Comparison of ENCODE assay signal across 9 cellular contexts in the genomic region with DNA sequence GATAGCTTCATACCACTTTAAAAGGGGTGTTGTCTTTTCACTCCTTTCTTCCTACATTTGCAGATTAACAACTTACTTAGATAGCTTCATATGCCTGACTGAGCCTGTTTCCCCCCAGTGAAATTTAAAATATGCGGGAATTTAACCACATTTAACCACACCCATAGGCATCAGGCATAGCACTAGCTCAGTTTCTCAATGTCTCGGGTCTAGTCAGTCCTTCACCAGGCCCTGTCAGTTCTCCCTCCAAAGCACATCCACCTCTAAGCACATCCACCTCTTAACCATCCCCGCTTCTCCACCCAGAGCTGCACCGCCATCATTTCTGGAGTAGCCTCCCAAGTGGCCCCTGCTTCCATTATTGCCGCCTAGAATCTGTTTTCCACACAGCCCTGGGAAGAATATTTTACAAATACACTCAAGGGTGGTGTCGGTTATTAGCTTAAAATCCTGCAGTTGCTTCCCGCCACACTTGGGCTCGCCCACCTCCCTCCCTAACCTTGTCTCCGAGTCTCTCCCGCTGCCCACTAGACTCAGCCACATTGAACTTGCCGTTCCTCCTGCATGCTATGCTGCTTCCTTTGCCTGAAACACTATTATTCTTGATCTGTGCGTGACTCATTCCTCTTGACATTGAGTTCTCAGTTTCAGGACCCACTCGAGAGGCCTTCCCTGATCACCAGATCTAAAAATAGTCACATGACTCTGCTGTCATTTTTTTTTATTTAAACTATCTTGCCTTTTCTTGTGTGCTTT.
DNase-seq lines count a peak whose midpoint lies in the region; ATAC-seq and TF ChIP-seq lines count a peak whose summit lies in the region.
"Had no signal": no experiment of that assay in that cellular context is flagged by ENCODE, and none has a peak within 500 bp of the region (broad histone marks: within the 10 kb centered on the region; RNA-seq: fewer than 3 reads in every experiment).

No MANE protein-coding gene starts in this region.

- in situ Hi-C loops in brain microvascular endothelial cell (cut with HindIII; ENCODE audit: low pct_ligation_motif_present, low sequenced_read_pairs): no loop called here

- peak overlapping the region; percentile 12 for H3K4me3 ChIP-seq in brain microvascular endothelial cell (ENCODE audit: low read depth, low read length)
- no peak overlapping the region for H3K4me3 ChIP-seq in CD8-positive, alpha-beta T cell (ENCODE audit: low read depth, low read length)

- peak; percentile 73 for ATAC-seq in GM18498 (IDR thresholded peaks at IDR 0.05; ENCODE audit: unreplicated experiment)
- peak; percentile 75 for ATAC-seq in GM21786 (IDR thresholded peaks at IDR 0.05; ENCODE audit: unreplicated experiment)
- no peak for ATAC-seq in HG02840 (IDR thresholded peaks at IDR 0.05; ENCODE audit: low FRiP score, unreplicated experiment)
- no peak for ATAC-seq in CD8-positive, alpha-beta T cell

- H3K27me3 Mint-ChIP-seq in CD8-positive, alpha-beta T cell (ENCODE audit: low read depth): peaks cover 8% of the 10 kb centered on the region

- H3K27ac ChIP-seq in brain microvascular endothelial cell: peak overlapping the region; percentile 84
- no peak overlapping the region for H3K27ac ChIP-seq in CD8-positive, alpha-beta T cell (ENCODE audit: low read depth, low read length)

- no peaks in the 10 kb centered on the region for H3K27me3 ChIP-seq in brain microvascular endothelial cell (replicated peaks)
- no peaks in the 10 kb centered on the region for H3K27me3 ChIP-seq in CD8-positive, alpha-beta T cell (ENCODE audit: insufficient read depth, low read length)

- peaks cover 20% of the 10 kb centered on the region for H3K36me3 ChIP-seq in brain microvascular endothelial cell (replicated peaks)
- no peaks in the 10 kb centered on the region for H3K36me3 ChIP-seq in CD8-positive, alpha-beta T cell (ENCODE audit: insufficient read depth, low read length)

- no peak overlapping the region for H3K27ac Mint-ChIP-seq in CD8-positive, alpha-beta T cell

- DNase-seq in NCI-H1436 treated with DMSO at 0.1 percent for 48 hours (lab: John Stamatoyannopoulos, UW): peak; percentile 14
- DNase-seq in brain microvascular endothelial cell: peak; percentile 86
- peak; percentile 92 for DNase-seq in renal cortical epithelial cell (ENCODE audit: low read depth)
- no peak for DNase-seq in germinal center (ENCODE audit: low spot score)
- DNase-seq in CD8-positive, alpha-beta T cell: no peak

- no peak for TF ChIP-seq CTCF in brain microvascular endothelial cell (IDR thresholded peaks at IDR 0.05; ENCODE audit: low read depth, low read length, missing control alignments)
- TF ChIP-seq CTCF in CD8-positive, alpha-beta T cell (IDR thresholded peaks at IDR 0.05): no peak

- CTCF ChIA-PET in CD8-positive, alpha-beta T cell (lab: Charles Lee): interaction anchor here (0.7 to 9.1 kb wide), 31 partner anchors 10 to 417 kb away, joined by 3 to 162 read pairs (median 4); no protein-coding TSS in a partner anchor

- no peaks in the 10 kb centered on the region for H3K9me3 Mint-ChIP-seq in CD8-positive, alpha-beta T cell

- H3K36me3 Mint-ChIP-seq in CD8-positive, alpha-beta T cell: no peaks in the 10 kb centered on the region

- no peak overlapping the region for H3K4me3 Mint-ChIP-seq in CD8-positive, alpha-beta T cell
- H3K4me3 Mint-ChIP-seq: neural crest cell had no signal

- intact Hi-C loops in CD8-positive, alpha-beta T cell (cut with DNase I, micrococcal nuclease): loop anchor here (5.0 to 10.0 kb wide), 5 partner anchors 33 to 650 kb away; no protein-coding TSS in a partner anchor

- no peaks in the 10 kb centered on the region for H3K4me1 ChIP-seq in CD8-positive, alpha-beta T cell (ENCODE audit: insufficient read depth, low read length)

- no peaks in the 10 kb centered on the region for H3K9me3 ChIP-seq in CD8-positive, alpha-beta T cell (ENCODE audit: low read length)

- POLR2A ChIA-PET in CD8-positive, alpha-beta T cell (lab: Charles Lee): interaction anchor here (1.4 kb wide), 1 partner anchor 180 kb away, joined by 4 read pairs; no protein-coding TSS in a partner anchor

- H3K4me1 Mint-ChIP-seq in CD8-positive, alpha-beta T cell (ENCODE audit: low read depth): peaks cover 8% of the 10 kb centered on the region

Comparison
In these comparisons a context has a peak if more than half of its experiments do, and no peak if none do; other contexts are left out.
1. ATAC-seq: peak in GM18498 (single experiment) and GM21786 (single experiment); none in HG02840 (single experiment) and CD8-positive, alpha-beta T cell (single experiment).
2. DNase-seq: peak in NCI-H1436 treated with DMSO at 0.1 percent for 48 hours (single experiment), brain microvascular endothelial cell (single experiment) and renal cortical epithelial cell (single experiment); none in germinal center (single experiment) and CD8-positive, alpha-beta T cell (0 of 7).